ENCODE assay signal across 15 cellular contexts in genomic region chr5:176824604-176825003, GRCh38. TPM values are rescaled to one million over a fixed set of nuclear protein-coding genes. Genes with fewer than 3 reads are reported as not detected.
DNase-seq lines count a peak whose midpoint lies in the region; ATAC-seq and TF ChIP-seq lines count a peak whose summit lies in the region.
"Had no signal": no experiment of that assay in that cellular context is flagged by ENCODE, and none has a peak within 500 bp of the region (broad histone marks: within the 10 kb centered on the region; RNA-seq: fewer than 3 reads in every experiment).

No MANE protein-coding gene starts in this region.

- H2BK12ac ChIP-seq in neuronal stem cell (ENCODE audit: low read length), result no peak overlapping the region

- BruUV-seq in A673 (replicated peaks; lab: Mats Ljungman, UMichigan), result no TSS peak

- H3K23ac ChIP-seq in neuronal stem cell (ENCODE audit: low read depth, low read length, poor library complexity), result peak overlapping the region; percentile 60

- no peaks in the 10 kb centered on the region for H3K4me1 Mint-ChIP-seq in stimulated activated naive CD8-positive, alpha-beta T cell treated with anti-CD3 and anti-CD28 coated beads, Interleukin-15, amount 100 ng/mL, for 72 hours
- H3K4me1 Mint-ChIP-seq in brain, result peaks cover 31% of the 10 kb centered on the region
- no peaks in the 10 kb centered on the region for H3K4me1 Mint-ChIP-seq in activated naive CD8-positive, alpha-beta T cell treated with anti-CD3 and anti-CD28 coated beads for 36 hours
- H3K4me1 Mint-ChIP-seq: CD8-positive, alpha-beta memory T cell had no signal

- no peaks in the 10 kb centered on the region for H3K9me3 Mint-ChIP-seq in stimulated activated naive CD8-positive, alpha-beta T cell treated with anti-CD3 and anti-CD28 coated beads, Interleukin-15, amount 100 ng/mL, for 72 hours
- H3K9me3 Mint-ChIP-seq in brain, result peaks cover 2 to 8% (median 4%) of the 10 kb centered on the region in 5 experiments
- H3K9me3 Mint-ChIP-seq in activated naive CD8-positive, alpha-beta T cell treated with anti-CD3 and anti-CD28 coated beads for 36 hours, result no peaks in the 10 kb centered on the region
- H3K9me3 Mint-ChIP-seq: CD8-positive, alpha-beta memory T cell had no signal

- peak overlapping the region; percentile 89 for H4K91ac ChIP-seq in neuronal stem cell (ENCODE audit: low read depth, low read length, poor library complexity)

- no peak overlapping the region for H2BK120ac ChIP-seq in neuronal stem cell (ENCODE audit: low read depth, low read length)

- H3K4me2 ChIP-seq in neuronal stem cell (ENCODE audit: insufficient read depth, low read length, poor library complexity, severe bottlenecking), result no peak overlapping the region

- peak overlapping the region; percentile 78 for H3K9ac ChIP-seq in neuronal stem cell (ENCODE audit: low read depth, low read length, poor library complexity)
- H3K9ac ChIP-seq: GM23248 had no signal

- peak overlapping the region; percentile 67 for H2BK15ac ChIP-seq in neuronal stem cell (ENCODE audit: low read length)

- no peaks in the 10 kb centered on the region for H3K36me3 ChIP-seq in neuronal stem cell (replicated peaks in 1 of 2; ENCODE audit: control insufficient read depth in 2 of 2, insufficient read depth in 2 of 2, low read length in 2 of 2)
- no peaks in the 10 kb centered on the region for H3K36me3 ChIP-seq in A673 (ENCODE audit: insufficient read depth, low read length, poor library complexity, severe bottlenecking)
- H3K36me3 ChIP-seq: BE2C had no signal

- peaks cover 0 to 65% (median 0%) of the 10 kb centered on the region in 3 experiments for H3K27me3 ChIP-seq in neuronal stem cell (ENCODE audit: control insufficient read depth in 3 of 3, insufficient read depth in 3 of 3, low read depth in 1 of 3, low read length in 3 of 3)
- no peaks in the 10 kb centered on the region for H3K27me3 ChIP-seq in A673 (replicated peaks; ENCODE audit: insufficient read depth, low read depth, low read length, poor library complexity)
- H3K27me3 ChIP-seq: BE2C had no signal

- peak overlapping the region; percentile 75 for H2AK5ac ChIP-seq in neuronal stem cell (ENCODE audit: low read depth, low read length)

- H3K4me3 ChIP-seq in neuronal stem cell (ENCODE audit: low read length in 2 of 2), result no peak overlapping the region
- H3K4me3 ChIP-seq in A673 (ENCODE audit: low read depth, low read length, poor library complexity, severe bottlenecking), result no peak overlapping the region
- H3K4me3 ChIP-seq: GM23248 had no signal

- H3K14ac ChIP-seq in neuronal stem cell (ENCODE audit: low read length), result no peak overlapping the region

- intact Hi-C loops in A673 (cut with micrococcal nuclease; ENCODE audit: unreplicated experiment), result no loop called here

- no peak overlapping the region for H3K4ac ChIP-seq in neuronal stem cell (ENCODE audit: low read length)

- no peak overlapping the region for H2BK5ac ChIP-seq in neuronal stem cell (ENCODE audit: low read length)

- TF ChIP-seq CTCF in brain (conservative IDR thresholded peaks at IDR 0.05) (no peak), A673 (conservative IDR thresholded peaks at IDR 0.05; ENCODE audit: low read depth, low read length) (no peak)

- POLR2A ChIA-PET in A673 (lab: Charles Lee; ENCODE audit: low non-redundant PET), result no interaction called here

- H3K27me3 Mint-ChIP-seq in stimulated activated naive CD8-positive, alpha-beta T cell treated with anti-CD3 and anti-CD28 coated beads, Interleukin-15, amount 100 ng/mL, for 72 hours, result peaks cover 50% of the 10 kb centered on the region
- peaks cover 10% of the 10 kb centered on the region for H3K27me3 Mint-ChIP-seq in brain
- peaks cover 37% of the 10 kb centered on the region for H3K27me3 Mint-ChIP-seq in activated naive CD8-positive, alpha-beta T cell treated with anti-CD3 and anti-CD28 coated beads for 36 hours

- DNase-seq in stimulated activated naive CD8-positive, alpha-beta T cell treated with anti-CD3 and anti-CD28 coated beads, Interleukin-15, amount 100 ng/mL, for 72 hours, result no peak
- no peak for DNase-seq in stimulated activated naive CD8-positive, alpha-beta T cell treated with anti-CD3 and anti-CD28 coated beads, Interleukin-15, Interleukin-2, amounts not matched to agents 100 U/mL and 50 U/mL, for 24 hours
- no peak for DNase-seq in neuronal stem cell (ENCODE audit: low spot score)
- no peak for DNase-seq in A673 (ENCODE audit: low spot score)
- DNase-seq in pons (ENCODE audit: low spot score), result no peak
- no peak for DNase-seq in activated naive CD8-positive, alpha-beta T cell treated with anti-CD3 and anti-CD28 coated beads for 36 hours
- DNase-seq: ACHN; BE2C; CD4-positive, CD25-positive, alpha-beta regulatory T cell; CD8-positive, alpha-beta memory T cell; COR-L47; GM23248; HCEC 1CT had no signal

- no peak overlapping the region for H3K4me3 Mint-ChIP-seq in stimulated activated naive CD8-positive, alpha-beta T cell treated with anti-CD3 and anti-CD28 coated beads, Interleukin-15, amount 100 ng/mL, for 72 hours
- H3K4me3 Mint-ChIP-seq in brain, result no peak overlapping the region
- no peak overlapping the region for H3K4me3 Mint-ChIP-seq in activated naive CD8-positive, alpha-beta T cell treated with anti-CD3 and anti-CD28 coated beads for 36 hours
- H3K4me3 Mint-ChIP-seq: CD4-positive, CD25-positive, alpha-beta regulatory T cell; CD8-positive, alpha-beta memory T cell had no signal

- H2AFZ ChIP-seq in neuronal stem cell (ENCODE audit: low read length), result no peak overlapping the region
- H2AFZ ChIP-seq: GM23248 had no signal

- peaks cover 5% of the 10 kb centered on the region for H3K36me3 Mint-ChIP-seq in brain
- no peaks in the 10 kb centered on the region for H3K36me3 Mint-ChIP-seq in activated naive CD8-positive, alpha-beta T cell treated with anti-CD3 and anti-CD28 coated beads for 36 hours
- H3K36me3 Mint-ChIP-seq: CD4-positive, CD25-positive, alpha-beta regulatory T cell; CD8-positive, alpha-beta memory T cell had no signal

- peaks cover 3% of the 10 kb centered on the region for H3K79me1 ChIP-seq in neuronal stem cell (ENCODE audit: low read depth, low read length)

- CTCF ChIA-PET in A673 (lab: Charles Lee), result no interaction called here

- H4K8ac ChIP-seq in neuronal stem cell (ENCODE audit: low read depth, low read length), result no peak overlapping the region

- H3K18ac ChIP-seq in neuronal stem cell (ENCODE audit: low read length), result peak overlapping the region; percentile 19

- WGBS in neuronal stem cell (ENCODE audit: extremely low coverage in 2 of 2, insufficient read length in 2 of 2, insufficient replicate concordance in 1 of 2), 2 donors, result no CpG with 5 or more reads among the region's 5 CpGs

- no peak overlapping the region for H3K27ac Mint-ChIP-seq in stimulated activated naive CD8-positive, alpha-beta T cell treated with anti-CD3 and anti-CD28 coated beads, Interleukin-15, amount 100 ng/mL, for 72 hours
- H3K27ac Mint-ChIP-seq in brain, result peak overlapping the region in 3 of 5 experiments; percentile 37 to 75 (median 72)
- no peak overlapping the region for H3K27ac Mint-ChIP-seq in activated naive CD8-positive, alpha-beta T cell treated with anti-CD3 and anti-CD28 coated beads for 36 hours
- H3K27ac Mint-ChIP-seq: CD4-positive, CD25-positive, alpha-beta regulatory T cell had no signal

- H3K9me3 ChIP-seq in neuronal stem cell (replicated peaks in 1 of 2; ENCODE audit: control insufficient read depth in 2 of 2, insufficient read depth in 1 of 2, low read depth in 1 of 2, low read length in 2 of 2) (no peaks in the 10 kb centered on the region), A673 (ENCODE audit: low read depth, low read length, poor library complexity, severe bottlenecking) (no peaks in the 10 kb centered on the region)
- H3K9me3 ChIP-seq: BE2C had no signal

- peaks cover 0 to 12% of the 10 kb centered on the region in 2 donors for H3K4me1 ChIP-seq in neuronal stem cell (ENCODE audit: control insufficient read depth in 2 of 2, insufficient read depth in 1 of 2, low read depth in 1 of 2, low read length in 2 of 2)
- H3K4me1 ChIP-seq in A673 (ENCODE audit: insufficient read depth, low read length, poor library complexity, severe bottlenecking), result no peaks in the 10 kb centered on the region

- H3K27ac ChIP-seq in neuronal stem cell (replicated peaks; ENCODE audit: low read length) (no peak overlapping the region), A673 (ENCODE audit: low read depth, low read length, poor library complexity, severe bottlenecking) (no peak overlapping the region)
- H3K27ac ChIP-seq: GM23248, HL-60 had no signal

- ATAC-seq in stimulated activated naive CD8-positive, alpha-beta T cell treated with anti-CD3 and anti-CD28 coated beads, Interleukin-15, amount 100 ng/mL, for 72 hours, result peak; percentile 64
- ATAC-seq in stimulated activated naive CD8-positive, alpha-beta T cell treated with anti-CD3 and anti-CD28 coated beads, Interleukin-15, Interleukin-2, amounts not matched to agents 100 U/mL and 50 U/mL, for 24 hours, result no peak

RNA-seq across cellular contexts. Expression of gene UNC5A, which starts 14.2 kb away (rescaled TPM):
- 50.6 TPM for polyA plus RNA-seq in brain (ENCODE audit: insufficient read depth, low read depth, low replicate concordance)
- 1.3 TPM for polyA plus RNA-seq in neuronal stem cell (2013, experiment 1 of 2)
- polyA plus RNA-seq in neuronal stem cell (2013, experiment 2 of 2), result 1.4 TPM
- 7.5 and 7.8 TPM in 2 replicates for total RNA-seq in A673 (2021)
- total RNA-seq in activated naive CD8-positive, alpha-beta T cell treated with anti-CD3 and anti-CD28 coated beads for 36 hours, result not detected
- total RNA-seq: CD4-positive, CD25-positive, alpha-beta regulatory T cell; CD8-positive, alpha-beta memory T cell; GM23248 had no signal
- polyA plus RNA-seq: CD4-positive, CD25-positive, alpha-beta regulatory T cell; CD8-positive, alpha-beta memory T cell; GM23248 had no signal

Comparison
In these comparisons a context has a peak if more than half of its experiments do, and no peak if none do; other contexts are left out.
1. H3K27ac Mint-ChIP-seq: peak in brain (3 of 5); none in stimulated activated naive CD8-positive, alpha-beta T cell treated with anti-CD3 and anti-CD28 coated beads, Interleukin-15, amount 100 ng/mL, for 72 hours (0 of 2) and activated naive CD8-positive, alpha-beta T cell treated with anti-CD3 and anti-CD28 coated beads for 36 hours (single experiment).